In genomic region chr20:62263396-62263795, GRCh38 we compare ENCODE assay signal across 12 cellular contexts. TPM values are rescaled to one million over a fixed set of nuclear protein-coding genes. Genes with fewer than 3 reads are reported as not detected.
"Had no signal": no experiment of that assay in that cellular context is flagged by ENCODE, and none has a peak within 500 bp of the region (broad histone marks: within the 10 kb centered on the region; RNA-seq: fewer than 3 reads in every experiment).

No MANE protein-coding gene starts in this region.

- H3K4me3 ChIP-seq: GM23248, GM23338, HAP-1 had no signal

- H3K27ac Mint-ChIP-seq: GM23338, H9, HFFc6 had no signal

- H2AFZ ChIP-seq: GM23248, GM23338 had no signal

- H3K4me3 Mint-ChIP-seq: GM23338, H9, HFFc6 had no signal

- H3K4me2 ChIP-seq: GM23338 had no signal

- DNase-seq: GM23248, GOT3, H7, H9, HCEC 1CT, HFFc6 had no signal

- H3K9ac ChIP-seq: GM23248 had no signal

- ATAC-seq: GM23338, HCT116 had no signal

- H3K4me1 ChIP-seq: HAP-1 had no signal

- H3K4me1 Mint-ChIP-seq: GM23338, H9 had no signal

- H3K27ac ChIP-seq: GM23248 had no signal

- H3K9me3 ChIP-seq: HAP-1 had no signal

- FAIRE-seq: H1, H54 had no signal

RNA-seq across cellular contexts. Expression of gene HRH3, which starts 43.3 kb away (rescaled TPM):
- total RNA-seq: GM23248, H4, HFFc6 had no signal
- polyA plus RNA-seq: GM23248 had no signal
